ENCODE assay signal across 8 cellular contexts in genomic region chr17:65559802-65560627, GRCh38. TPM values are rescaled to one million over a fixed set of nuclear protein-coding genes. Genes with fewer than 3 reads are reported as not detected.
DNase-seq lines count a peak whose midpoint lies in the region; ATAC-seq lines count a peak whose summit lies in the region.

No MANE protein-coding gene starts in this region.

- H3K27ac ChIP-seq in ectodermal cell (ENCODE audit: insufficient read depth, low read depth, low read length, poor library complexity, severe bottlenecking) = peak overlapping the region; percentile 98
- peak overlapping the region; percentile 89 for H3K27ac ChIP-seq in muscle layer of colon (ENCODE audit: low read depth, low read length)

- no peaks in the 10 kb centered on the region for H3K27me3 ChIP-seq in ectodermal cell (ENCODE audit: control insufficient read depth, insufficient read depth, low read length, poor library complexity, severe bottlenecking)
- H3K27me3 ChIP-seq in muscle layer of colon (ENCODE audit: control insufficient read depth in 1 of 2, insufficient read depth in 2 of 2, low read length in 2 of 2) = peaks cover 0 to 4% of the 10 kb centered on the region in 2 donors

- 0% methylated on average over 85 to 89 of the region's 90 CpGs for WGBS in ectodermal cell, 2 experiments

- H3K4me1 ChIP-seq in ectodermal cell (ENCODE audit: control insufficient read depth, insufficient read depth, low read length) (peaks cover 20% of the 10 kb centered on the region), muscle layer of colon (ENCODE audit: insufficient read depth, low read length) (peaks cover 21% of the 10 kb centered on the region)

- H3K9ac ChIP-seq in muscle layer of colon (ENCODE audit: low read length) = peak overlapping the region; percentile 27

- H3K36me3 ChIP-seq in ectodermal cell (ENCODE audit: control insufficient read depth, insufficient read depth, low read length) (no peaks in the 10 kb centered on the region), muscle layer of colon (ENCODE audit: insufficient read depth, low read length) (no peaks in the 10 kb centered on the region)

- H3K4me3 ChIP-seq in ectodermal cell (ENCODE audit: insufficient read depth, low read depth, low read length) (no peak overlapping the region), muscle layer of colon (ENCODE audit: low read depth in 1 of 2, low read length in 2 of 2) (peak overlapping the region; percentile 76 to 92)

- H3K9me3 ChIP-seq in ectodermal cell (ENCODE audit: control insufficient read depth, low read length) (no peaks in the 10 kb centered on the region), muscle layer of colon (ENCODE audit: low read length) (no peaks in the 10 kb centered on the region)

- ATAC-seq in HG03571 (IDR thresholded peaks at IDR 0.05; ENCODE audit: unreplicated experiment) (no peak), HG03139 (IDR thresholded peaks at IDR 0.05; ENCODE audit: unreplicated experiment) (no peak)

- peak; percentile 17 to 60 for DNase-seq in NCI-H2081 (lab: John Stamatoyannopoulos, UW)
- DNase-seq in NCI-H2081 treated with DMSO at 0.1 percent for 48 hours (lab: John Stamatoyannopoulos, UW) = no peak
- DNase-seq in T1000 (lab: John Stamatoyannopoulos, UW) = peak; percentile 37
- no peak for DNase-seq in inferior parietal cortex (ENCODE audit: extremely low spot score)

RNA-seq across cellular contexts. Expression of gene AXIN2, which starts 1.4 kb away (rescaled TPM):
- polyA plus RNA-seq in ectodermal cell (2013, experiment 1 of 4) = 208 TPM
- polyA plus RNA-seq in ectodermal cell (2013, experiment 2 of 4) = 212 TPM
- 156 TPM for polyA plus RNA-seq in ectodermal cell (2013, experiment 3 of 4)
- 171 TPM for polyA plus RNA-seq in ectodermal cell (2013, experiment 4 of 4)

Comparison
In these comparisons a context has a peak if more than half of its experiments do, and no peak if none do; other contexts are left out.
1. DNase-seq: peak in NCI-H2081 (2 of 2) and T1000 (single experiment); none in NCI-H2081 treated with DMSO at 0.1 percent for 48 hours (single experiment) and inferior parietal cortex (single experiment).